Comparison of ENCODE assay signal across 8 cellular contexts in genomic region chr19:55641376-55642152, GRCh38. TPM values are rescaled to one million over a fixed set of nuclear protein-coding genes. Genes with fewer than 3 reads are reported as not detected.
DNase-seq lines count a peak whose midpoint lies in the region; ATAC-seq and TF ChIP-seq lines count a peak whose summit lies in the region.

No MANE protein-coding gene starts in this region.

- peak; percentile 7; the same call in 1 of the 2 replicates for TF ChIP-seq CTCF in HEK293 (tag by site-specific recombination; IDR thresholded peaks at IDR 0.05)
- TF ChIP-seq CTCF in endothelial cell (IDR thresholded peaks at IDR 0.05; ENCODE audit: unreplicated experiment), result no peak

- peaks cover 11% of the 10 kb centered on the region for H3K27me3 Mint-ChIP-seq in CD4-positive, CD25-positive, alpha-beta regulatory T cell
- peaks cover 0 to 2% of the 10 kb centered on the region in 2 donors for H3K27me3 Mint-ChIP-seq in T-cell
- peaks cover 22% of the 10 kb centered on the region for H3K27me3 Mint-ChIP-seq in endothelial cell (ENCODE audit: unreplicated experiment)
- H3K27me3 Mint-ChIP-seq in naive thymus-derived CD4-positive, alpha-beta T cell, result no peaks in the 10 kb centered on the region

- peak in 2 of 3 donors; percentile 34 to 51 for DNase-seq in CD4-positive, CD25-positive, alpha-beta regulatory T cell
- peak in 3 of 34 experiments; percentile 36 to 42 (median 39) for DNase-seq in T-cell
- DNase-seq in endothelial cell (ENCODE audit: low spot score), result no peak
- DNase-seq in naive thymus-derived CD4-positive, alpha-beta T cell, result peak in 7 of 9 donors; percentile 22 to 48 (median 41)
- no peak for DNase-seq in MV-4-11 (lab: John Stamatoyannopoulos, UW)
- no peak for DNase-seq in T-helper 9 cell

- H3K9me3 ChIP-seq in CD4-positive, CD25-positive, alpha-beta regulatory T cell (ENCODE audit: control insufficient read depth in 2 of 2, low read length in 2 of 2), result no peaks in the 10 kb centered on the region
- no peaks in the 10 kb centered on the region for H3K9me3 ChIP-seq in HEK293 (ENCODE audit: control insufficient read depth, insufficient read depth, low read depth, low read length)
- no peaks in the 10 kb centered on the region for H3K9me3 ChIP-seq in naive thymus-derived CD4-positive, alpha-beta T cell (ENCODE audit: control insufficient read depth in 2 of 3, low read length in 3 of 3)

- POLR2A ChIA-PET in HEK293 (lab: Yijun Ruan, JAX), result interaction anchor here (0.6 to 2.2 kb wide), 6 partner anchors 9 to 43 kb away, joined by 3 to 36 read pairs (median 4); partner anchors contain the start of genes FIZ1, U2AF2 and ZNF784
- POLR2A ChIA-PET in T-cell (lab: Charles Lee), result no interaction called here
- POLR2A ChIA-PET in naive thymus-derived CD4-positive, alpha-beta T cell (lab: Charles Lee), result interaction anchor here (0.6 to 9.2 kb wide), 13 partner anchors 6 to 385 kb away, joined by 3 to 154 read pairs (median 8); partner anchors contain the start of genes FIZ1, U2AF2, ZNF524 and ZNF784

- CTCF ChIA-PET in HEK293 (lab: Yijun Ruan, JAX), result interaction anchor here (0.9 to 1.9 kb wide), 3 partner anchors 9 to 52 kb away, joined by 4 to 8 read pairs (median 5); no protein-coding TSS in a partner anchor
- CTCF ChIA-PET in T-cell (lab: Charles Lee), result interaction anchor here in 1 of 2 donors (1.5 to 1.7 kb wide), 2 partner anchors 9 to 13 kb away, joined by 4 read pairs; partner anchors contain the start of gene U2AF2
- CTCF ChIA-PET in naive thymus-derived CD4-positive, alpha-beta T cell (lab: Charles Lee), result interaction anchor here (0.6 to 1.6 kb wide), 3 partner anchors 15 to 382 kb away, joined by 4 to 6 read pairs (median 5); no protein-coding TSS in a partner anchor

- peaks cover 71% of the 10 kb centered on the region for H3K4me1 ChIP-seq in CD4-positive, CD25-positive, alpha-beta regulatory T cell (ENCODE audit: control insufficient read depth, insufficient read depth, low read length, poor library complexity, severe bottlenecking)
- H3K4me1 ChIP-seq in HEK293 (ENCODE audit: control insufficient read depth, insufficient read depth, low read length), result peaks cover 20% of the 10 kb centered on the region
- H3K4me1 ChIP-seq in naive thymus-derived CD4-positive, alpha-beta T cell (ENCODE audit: control insufficient read depth in 2 of 2, insufficient read depth in 2 of 2, low read length in 2 of 2), result peaks cover 28 to 30% of the 10 kb centered on the region in 2 donors

- peak overlapping the region; percentile 80 for H3K27ac ChIP-seq in CD4-positive, CD25-positive, alpha-beta regulatory T cell (ENCODE audit: insufficient read depth, low read length, poor library complexity, severe bottlenecking)
- H3K27ac ChIP-seq in HEK293 (ENCODE audit: extremely low read depth, low read depth, low read length), result peak overlapping the region; percentile 96
- H3K27ac ChIP-seq in naive thymus-derived CD4-positive, alpha-beta T cell (ENCODE audit: low read depth, low read length), result peak overlapping the region; percentile 80

- H3K36me3 ChIP-seq in CD4-positive, CD25-positive, alpha-beta regulatory T cell (ENCODE audit: control insufficient read depth, insufficient read depth, low read length), result peaks cover 8% of the 10 kb centered on the region
- H3K36me3 ChIP-seq in HEK293 (ENCODE audit: control insufficient read depth in 2 of 2, insufficient read depth in 1 of 2, low read length in 2 of 2), result peaks cover 17 to 29% of the 10 kb centered on the region in 2 experiments; a peak in 2 of 3 replicates
- peaks cover 0 to 14% (median 0%) of the 10 kb centered on the region in 3 experiments for H3K36me3 ChIP-seq in naive thymus-derived CD4-positive, alpha-beta T cell (ENCODE audit: control insufficient read depth in 2 of 3, insufficient read depth in 3 of 3, low read length in 3 of 3)

- ATAC-seq in CD4-positive, CD25-positive, alpha-beta regulatory T cell (ENCODE audit: low read depth in 2 of 2), result peak in 1 of 2 donors; percentile 2
- ATAC-seq in T-cell (replicated peaks in 1 of 4) (peak; percentile 3 to 13 (median 6)), HG03095 (IDR thresholded peaks at IDR 0.05; ENCODE audit: unreplicated experiment) (no peak)
- ATAC-seq in naive thymus-derived CD4-positive, alpha-beta T cell, result no peak

- peaks cover 0 to 69% (median 42%) of the 10 kb centered on the region in 4 donors for H3K4me1 Mint-ChIP-seq in CD4-positive, CD25-positive, alpha-beta regulatory T cell
- H3K4me1 Mint-ChIP-seq in T-cell (peaks cover 57 to 70% (median 67%) of the 10 kb centered on the region in 3 donors), endothelial cell (ENCODE audit: unreplicated experiment) (peaks cover 29% of the 10 kb centered on the region)
- peaks cover 31 to 75% (median 60%) of the 10 kb centered on the region in 7 donors for H3K4me1 Mint-ChIP-seq in naive thymus-derived CD4-positive, alpha-beta T cell

- peak overlapping the region; percentile 72 for H3K4me3 ChIP-seq in CD4-positive, CD25-positive, alpha-beta regulatory T cell (ENCODE audit: low read depth, low read length)
- H3K4me3 ChIP-seq in HEK293 (ENCODE audit: low read depth, low read length), result peak overlapping the region; percentile 61
- peak overlapping the region; percentile 80 for H3K4me3 ChIP-seq in naive thymus-derived CD4-positive, alpha-beta T cell (ENCODE audit: low read length)

- H3K4me3 Mint-ChIP-seq in CD4-positive, CD25-positive, alpha-beta regulatory T cell, result peak overlapping the region; percentile 83 to 98 (median 90)
- H3K4me3 Mint-ChIP-seq in T-cell, result peak overlapping the region; percentile 79 to 88 (median 84)
- H3K4me3 Mint-ChIP-seq in endothelial cell (ENCODE audit: unreplicated experiment), result peak overlapping the region; percentile 93
- peak overlapping the region; percentile 83 to 97 (median 93) for H3K4me3 Mint-ChIP-seq in naive thymus-derived CD4-positive, alpha-beta T cell

- peaks cover 0 to 2% (median 0%) of the 10 kb centered on the region in 7 donors for H3K9me3 Mint-ChIP-seq in CD4-positive, CD25-positive, alpha-beta regulatory T cell
- H3K9me3 Mint-ChIP-seq in T-cell (no peaks in the 10 kb centered on the region), endothelial cell (ENCODE audit: unreplicated experiment) (no peaks in the 10 kb centered on the region)
- peaks cover 0 to 4% (median 0%) of the 10 kb centered on the region in 11 donors for H3K9me3 Mint-ChIP-seq in naive thymus-derived CD4-positive, alpha-beta T cell

- peaks cover 12% of the 10 kb centered on the region for H3K36me3 Mint-ChIP-seq in CD4-positive, CD25-positive, alpha-beta regulatory T cell
- peaks cover 15% of the 10 kb centered on the region for H3K36me3 Mint-ChIP-seq in T-cell
- peaks cover 24% of the 10 kb centered on the region for H3K36me3 Mint-ChIP-seq in endothelial cell (ENCODE audit: low read depth, unreplicated experiment)
- H3K36me3 Mint-ChIP-seq in naive thymus-derived CD4-positive, alpha-beta T cell, result peaks cover 0 to 24% (median 14%) of the 10 kb centered on the region in 5 donors

- H3K27ac Mint-ChIP-seq in CD4-positive, CD25-positive, alpha-beta regulatory T cell, result peak overlapping the region; percentile 92 to 95 (median 94)
- peak overlapping the region; percentile 90 to 93 for H3K27ac Mint-ChIP-seq in T-cell
- H3K27ac Mint-ChIP-seq in endothelial cell (ENCODE audit: unreplicated experiment), result peak overlapping the region; percentile 76
- H3K27ac Mint-ChIP-seq in naive thymus-derived CD4-positive, alpha-beta T cell, result peak overlapping the region; percentile 81 to 95 (median 91)

- intact Hi-C loops in naive thymus-derived CD4-positive, alpha-beta T cell (cut with micrococcal nuclease), result loop anchor here (1.0 to 2.0 kb wide), 3 partner anchors 42 to 383 kb away; partner anchors contain the start of genes FIZ1 (in 1 of the 2), PPP6R1 (in 1 of the 2) and ZNF579 (in 1 of the 2)

- H3K27me3 ChIP-seq in CD4-positive, CD25-positive, alpha-beta regulatory T cell (ENCODE audit: control insufficient read depth, insufficient read depth, low read length), result no peaks in the 10 kb centered on the region
- H3K27me3 ChIP-seq in naive thymus-derived CD4-positive, alpha-beta T cell (ENCODE audit: control insufficient read depth in 2 of 2, insufficient read depth in 2 of 2, low read length in 2 of 2), result no peaks in the 10 kb centered on the region

TF ChIP-seq in HEK293, 187 proteins besides CTCF, POLR2A, EP300 and RAD21 (continues in another document):
- TF ChIP-seq KLF9 (tag by site-specific recombination; IDR thresholded peaks at IDR 0.05; ENCODE audit: low read depth), result 0 out of 2 replicates have a peak, but pooled peaks have one; percentile 6

RNA-seq across cellular contexts. Expression of gene ZNF580, which starts 0.8 kb away (rescaled TPM):
- total RNA-seq in CD4-positive, CD25-positive, alpha-beta regulatory T cell, result 30.8 TPM
- polyA plus RNA-seq in CD4-positive, CD25-positive, alpha-beta regulatory T cell, result 10 to 100 TPM; 14.3 to 18.9 (median 16.0) TPM
- total RNA-seq in T-cell (100 to 1,000 TPM in 2 of 5 donors, 10 to 100 TPM in 3; 44.6 to 116 (median 94.2) TPM), endothelial cell (ENCODE audit: unreplicated experiment) (34.0 TPM)
- total RNA-seq in naive thymus-derived CD4-positive, alpha-beta T cell, result 100 to 1,000 TPM in 2 of 5 experiments, 10 to 100 TPM in 3; 45.2 to 109 (median 65.3) TPM
- polyA plus RNA-seq in naive thymus-derived CD4-positive, alpha-beta T cell, result 10 to 100 TPM; 14.6 to 20.4 TPM

RNA-seq across cellular contexts. Expression of gene ZNF581, which starts 1.9 kb away (rescaled TPM):
- total RNA-seq in CD4-positive, CD25-positive, alpha-beta regulatory T cell, result 23.7 TPM
- 10 to 100 TPM; 26.5 to 36.6 (median 35.1) TPM for polyA plus RNA-seq in CD4-positive, CD25-positive, alpha-beta regulatory T cell
- total RNA-seq in T-cell, result 10 to 100 TPM; 26.4 to 38.7 (median 31.9) TPM
- total RNA-seq in endothelial cell (ENCODE audit: unreplicated experiment), result 47.2 TPM
- total RNA-seq in naive thymus-derived CD4-positive, alpha-beta T cell, result 10 to 100 TPM; 27.0 to 35.8 (median 32.1) TPM
- polyA plus RNA-seq in naive thymus-derived CD4-positive, alpha-beta T cell, result 10 to 100 TPM; 36.7 to 39.5 TPM

RNA-seq across cellular contexts. Expression of gene CCDC106, which starts 6.4 kb away (rescaled TPM):
- 0.99 TPM for total RNA-seq in CD4-positive, CD25-positive, alpha-beta regulatory T cell
- polyA plus RNA-seq in CD4-positive, CD25-positive, alpha-beta regulatory T cell, result 1 to 10 TPM in 1 of 4 donors, under 1 TPM in 3; 0.22 to 1.0 (median 0.51) TPM
- total RNA-seq in T-cell (1 to 10 TPM; 1.7 to 4.7 (median 3.8) TPM), endothelial cell (ENCODE audit: unreplicated experiment) (20.1 TPM)
- total RNA-seq in naive thymus-derived CD4-positive, alpha-beta T cell, result 1 to 10 TPM; 3.4 to 9.6 (median 4.0) TPM
- polyA plus RNA-seq in naive thymus-derived CD4-positive, alpha-beta T cell, result 1 to 10 TPM; 2.1 to 2.7 TPM

RNA-seq across cellular contexts. Expression of gene U2AF2, which starts 13.3 kb away (rescaled TPM):
- total RNA-seq in CD4-positive, CD25-positive, alpha-beta regulatory T cell, result 283 TPM
- polyA plus RNA-seq in CD4-positive, CD25-positive, alpha-beta regulatory T cell, result 1 to 10 TPM; 7.2 to 9.3 (median 8.2) TPM
- total RNA-seq in T-cell (100 to 1,000 TPM; 254 to 310 (median 303) TPM), endothelial cell (ENCODE audit: unreplicated experiment) (219 TPM)
- total RNA-seq in naive thymus-derived CD4-positive, alpha-beta T cell, result 100 to 1,000 TPM; 253 to 284 (median 266) TPM
- 1 to 10 TPM; 5.7 to 9.8 TPM for polyA plus RNA-seq in naive thymus-derived CD4-positive, alpha-beta T cell

RNA-seq across cellular contexts. Expression of gene ZNF784, which starts 17.2 kb away (rescaled TPM):
- total RNA-seq in CD4-positive, CD25-positive, alpha-beta regulatory T cell, result 11.1 TPM
- polyA plus RNA-seq in CD4-positive, CD25-positive, alpha-beta regulatory T cell, result 1 to 10 TPM; 1.0 to 2.4 (median 1.6) TPM
- total RNA-seq in T-cell, result 10 to 100 TPM in 2 of 5 donors, 1 to 10 TPM in 3; 7.2 to 13.3 (median 8.2) TPM
- total RNA-seq in endothelial cell (ENCODE audit: unreplicated experiment), result 6.8 TPM
- total RNA-seq in naive thymus-derived CD4-positive, alpha-beta T cell, result 10 to 100 TPM in 2 of 5 experiments, 1 to 10 TPM in 3; 5.1 to 17.1 (median 9.0) TPM
- 1 to 10 TPM in 1 of 2 donors, under 1 TPM in 1; 0.65 to 2.0 TPM for polyA plus RNA-seq in naive thymus-derived CD4-positive, alpha-beta T cell

Comparison
In these comparisons a context has a peak if more than half of its experiments do, and no peak if none do; other contexts are left out.
1. ATAC-seq: peak in T-cell (4 of 4); none in naive thymus-derived CD4-positive, alpha-beta T cell (single experiment) and HG03095 (single experiment).
2. DNase-seq: peak in CD4-positive, CD25-positive, alpha-beta regulatory T cell (2 of 3) and naive thymus-derived CD4-positive, alpha-beta T cell (7 of 9); none in endothelial cell (single experiment), MV-4-11 (single experiment) and T-helper 9 cell (single experiment).
3. POLR2A ChIA-PET loops: an anchor here in HEK293 (0.6 to 2.2 kb wide) and naive thymus-derived CD4-positive, alpha-beta T cell (0.6 to 9.2 kb wide); none called in T-cell.
4. Peak in every context shown above with its lines, with median percentiles within 50 percentile points of each other: H3K27ac ChIP-seq, H3K4me3 ChIP-seq, H3K27ac Mint-ChIP-seq and H3K4me3 Mint-ChIP-seq.